ENCODE assay signal across 22 cellular contexts in genomic region chr17:48567209-48567608, GRCh38. TPM values are rescaled to one million over a fixed set of nuclear protein-coding genes. Genes with fewer than 3 reads are reported as not detected.
DNase-seq lines count a peak whose midpoint lies in the region; ATAC-seq, FAIRE-seq and TF ChIP-seq lines count a peak whose summit lies in the region.
"Had no signal": no experiment of that assay in that cellular context is flagged by ENCODE, and none has a peak within 500 bp of the region (broad histone marks: within the 10 kb centered on the region; RNA-seq: fewer than 3 reads in every experiment).

No MANE protein-coding gene starts in this region.

- H3K9me3 ChIP-seq in Peyer's patch, result no peaks in the 10 kb centered on the region
- H3K9me3 ChIP-seq in iPS-15b (ENCODE audit: control insufficient read depth, insufficient read depth, low read length), result no peaks in the 10 kb centered on the region
- no peaks in the 10 kb centered on the region for H3K9me3 ChIP-seq in small intestine (ENCODE audit: control insufficient read depth, low read depth)
- peaks cover 2% of the 10 kb centered on the region for H3K9me3 ChIP-seq in WERI-Rb-1 (ENCODE audit: severe bottlenecking)

- 12 to 41% (median 18%) methylated on average over 6 of the region's 6 CpGs for WGBS in small intestine, 3 donors

- H3K36me3 ChIP-seq in Peyer's patch (peaks cover 0 to 12% (median 0%) of the 10 kb centered on the region in 3 donors), iPS-15b (ENCODE audit: control insufficient read depth, insufficient read depth, low read length) (no peaks in the 10 kb centered on the region), small intestine (ENCODE audit: control insufficient read depth in 2 of 2, insufficient read depth in 2 of 2, low read length in 2 of 2) (no peaks in the 10 kb centered on the region), WERI-Rb-1 (no peaks in the 10 kb centered on the region)

- no peak overlapping the region for H3K9ac ChIP-seq in iPS-15b (ENCODE audit: low read depth, low read length)
- H3K9ac ChIP-seq: parathyroid adenoma had no signal

- DNase-seq in HT-29 (ENCODE audit: low spot score), result peak; percentile 89
- DNase-seq in Peyer's patch, result peak in 2 of 3 donors; percentile 69 to 74
- DNase-seq in small intestine, result no peak
- DNase-seq in activated CD8-positive, alpha-beta memory T cell treated with anti-CD3 and anti-CD28 coated beads, Interleukin-2, amount 50 U/mL, for 48 hours, result no peak
- DNase-seq in activated T-cell treated with anti-CD3 and anti-CD28 coated beads, Interleukin-2, amount 50 U/mL, for 1 hour, result no peak
- no peak for DNase-seq in WERI-Rb-1
- DNase-seq: activated CD4-positive, alpha-beta T cell treated with anti-CD3 and anti-CD28 coated beads for 48 hours; CD4-positive, CD25-positive, alpha-beta regulatory T cell; cerebellar nuclear complex; erythroblast; Karpas-422; kidney glomerular epithelial cell; NCI-H1092; NCI-H187 treated with DMSO at 0.1 percent for 48 hours; NCI-H2227 treated with DMSO at 0.1 percent for 48 hours; NCI-H82; T-helper 1 cell had no signal

- no peak for FAIRE-seq in small intestine (lab: Jason Lieb, UNC)

- H3K27me3 ChIP-seq in Peyer's patch (no peaks in the 10 kb centered on the region), iPS-15b (ENCODE audit: control insufficient read depth, insufficient read depth, low read length) (peaks cover 97% of the 10 kb centered on the region), small intestine (ENCODE audit: control insufficient read depth in 2 of 2, insufficient read depth in 2 of 2, low read length in 2 of 2) (peaks cover 0 to 2% of the 10 kb centered on the region in 2 donors), WERI-Rb-1 (ENCODE audit: insufficient read depth, low read depth, severe bottlenecking) (peaks cover 97% of the 10 kb centered on the region)

- TF ChIP-seq POLR2A in Peyer's patch (IDR thresholded peaks at IDR 0.05), result no peak

- H3K27ac ChIP-seq in Peyer's patch (peak overlapping the region in 3 of 4 donors; percentile 17 to 92 (median 79)), small intestine (ENCODE audit: low read depth in 1 of 2, low read length in 1 of 2) (peak overlapping the region; percentile 37 to 48), WERI-Rb-1 (no peak overlapping the region)
- H3K27ac ChIP-seq: parathyroid adenoma had no signal

- ATAC-seq in HG03196 (IDR thresholded peaks at IDR 0.05; ENCODE audit: unreplicated experiment), result no peak

- TF ChIP-seq CTCF in Peyer's patch (IDR thresholded peaks at IDR 0.05), result no peak
- TF ChIP-seq CTCF in WERI-Rb-1 (IDR thresholded peaks at IDR 0.05; ENCODE audit: low read depth, low read length), result no peak

- H3K4me3 ChIP-seq in Peyer's patch, result no peak overlapping the region
- H3K4me3 ChIP-seq in iPS-15b (ENCODE audit: low read depth, low read length), result peak overlapping the region; percentile 6
- H3K4me3 ChIP-seq in small intestine (ENCODE audit: low read depth in 1 of 2, low read length in 2 of 2), result no peak overlapping the region
- no peak overlapping the region for H3K4me3 ChIP-seq in WERI-Rb-1 (ENCODE audit: low read depth, low read length)

- peaks cover 0 to 76% (median 2%) of the 10 kb centered on the region in 4 donors for H3K4me1 ChIP-seq in Peyer's patch
- H3K4me1 ChIP-seq in iPS-15b (ENCODE audit: control insufficient read depth, insufficient read depth, low read length), result peaks cover 6% of the 10 kb centered on the region
- H3K4me1 ChIP-seq in small intestine (ENCODE audit: control insufficient read depth in 2 of 2, insufficient read depth in 1 of 2, low read depth in 1 of 2, low read length in 1 of 2), result peaks cover 0 to 4% of the 10 kb centered on the region in 2 donors
- H3K4me1 ChIP-seq: parathyroid adenoma had no signal

RNA-seq across cellular contexts. Expression of gene HOXB4, which starts 10.9 kb away (rescaled TPM):
- 14.5 and 15.5 TPM in 2 replicates for total RNA-seq in HT-29 (2014; rRNA removed; shearing (Covaris generic))
- total RNA-seq in Peyer's patch, result 1 to 10 TPM; 1.8 to 6.6 (median 5.1) TPM
- polyA plus RNA-seq in small intestine, result 1 to 10 TPM in 1 of 3 donors, under 1 TPM in 1, not detected in 1; 0.27 to 3.1 TPM
- total RNA-seq: temporal lobe had no signal

RNA-seq across cellular contexts. Expression of gene HOXB2, which starts 22.3 kb away (rescaled TPM):
- total RNA-seq in HT-29 (2014; rRNA removed; shearing (Covaris generic)), result 2.3 and 7.0 TPM in 2 replicates
- total RNA-seq in Peyer's patch, result 1 to 10 TPM; 1.4 to 9.6 (median 4.1) TPM
- 1 to 10 TPM in 2 of 3 donors, under 1 TPM in 1; 0.89 to 9.5 (median 5.1) TPM for polyA plus RNA-seq in small intestine
- total RNA-seq: temporal lobe had no signal

RNA-seq across cellular contexts. Expression of gene HOXB3, which starts 22.8 kb away (rescaled TPM):
- total RNA-seq in HT-29 (2014; rRNA removed; shearing (Covaris generic)), result 99.5 and 126 TPM in 2 replicates
- total RNA-seq in Peyer's patch, result 10 to 100 TPM; 37.0 to 89.3 (median 65.4) TPM
- polyA plus RNA-seq in small intestine, result 1 to 10 TPM in 2 of 3 donors, not detected in 1; 1.4 to 5.7 TPM
- total RNA-seq: temporal lobe had no signal

RNA-seq across cellular contexts. Expression of gene HOXB5, which starts 26.4 kb away (rescaled TPM):
- 7.5 and 8.2 TPM in 2 replicates for total RNA-seq in HT-29 (2014; rRNA removed; shearing (Covaris generic))
- total RNA-seq in Peyer's patch, result 10 to 100 TPM in 3 of 4 donors, 1 to 10 TPM in 1; 7.7 to 22.5 (median 15.0) TPM
- polyA plus RNA-seq in small intestine, result 1 to 10 TPM in 1 of 3 donors, not detected in 2; 5.8 TPM
- total RNA-seq: CD4-positive, CD25-positive, alpha-beta regulatory T cell; temporal lobe had no signal
- polyA plus RNA-seq: CD4-positive, CD25-positive, alpha-beta regulatory T cell had no signal

RNA-seq across cellular contexts. Expression of gene HOXB1, which starts 36.4 kb away (rescaled TPM):
- total RNA-seq in HT-29 (2014; rRNA removed; shearing (Covaris generic)), result 0.08 TPM in 1 of 2 replicates, not detected in the other
- not detected for total RNA-seq in Peyer's patch
- not detected for polyA plus RNA-seq in small intestine
- total RNA-seq: CD4-positive, CD25-positive, alpha-beta regulatory T cell; glomerular endothelial cell; temporal lobe had no signal
- polyA plus RNA-seq: CD4-positive, CD25-positive, alpha-beta regulatory T cell had no signal

Comparison
In these comparisons a context has a peak if more than half of its experiments do, and no peak if none do; other contexts are left out.
1. DNase-seq: peak in HT-29 (single experiment) and Peyer's patch (2 of 3); none in small intestine (single experiment), activated CD8-positive, alpha-beta memory T cell treated with anti-CD3 and anti-CD28 coated beads, Interleukin-2, amount 50 U/mL, for 48 hours (single experiment), activated T-cell treated with anti-CD3 and anti-CD28 coated beads, Interleukin-2, amount 50 U/mL, for 1 hour (single experiment) and WERI-Rb-1 (single experiment).